Comparison of ENCODE assay signal across 14 cellular contexts in genomic region chr19:51111606-51112005, GRCh38. TPM values are rescaled to one million over a fixed set of nuclear protein-coding genes. Genes with fewer than 3 reads are reported as not detected.
A peak's percentile ranks its signal among the peaks of the same experiment; 100 is the strongest.
DNase-seq lines count a peak whose midpoint lies in the region; ATAC-seq, FAIRE-seq and TF ChIP-seq lines count a peak whose summit lies in the region.
"Had no signal": no experiment of that assay in that cellular context is flagged by ENCODE, and none has a peak within 500 bp of the region (broad histone marks: within the 10 kb centered on the region; RNA-seq: fewer than 3 reads in every experiment).

No MANE protein-coding gene starts in this region.

- H3K36me3 Mint-ChIP-seq in CD14-positive monocyte (peaks cover 0 to 1% of the 10 kb centered on the region in 2 donors), GM23338 (ENCODE audit: low read depth) (no peaks in the 10 kb centered on the region)
- peaks cover 10% of the 10 kb centered on the region for H3K36me3 Mint-ChIP-seq in activated CD4-positive, alpha-beta T cell treated with anti-CD3 and anti-CD28 coated beads for 36 hours (ENCODE audit: low read depth)

- ATAC-seq in GM23338 (peak; percentile 9), GM21723 (IDR thresholded peaks at IDR 0.05; ENCODE audit: unreplicated experiment) (no peak)
- no peak for ATAC-seq in activated CD4-positive, alpha-beta T cell treated with anti-CD3 and anti-CD28 coated beads for 36 hours

- H3K4me1 ChIP-seq in GM23338 (ENCODE audit: insufficient read depth) = peaks cover 8% of the 10 kb centered on the region; the same call in 1 of the 2 replicates

- peaks cover 8% of the 10 kb centered on the region; the same call in 1 of the 2 replicates for H3K79me2 ChIP-seq in GM23338 (replicated peaks; ENCODE audit: insufficient read depth)

- H3K4me1 Mint-ChIP-seq in CD14-positive monocyte (peaks cover 54% of the 10 kb centered on the region), GM23338 (peaks cover 5% of the 10 kb centered on the region)
- H3K4me1 Mint-ChIP-seq in activated CD4-positive, alpha-beta T cell treated with anti-CD3 and anti-CD28 coated beads for 36 hours = peaks cover 19% of the 10 kb centered on the region

- H3K9me2 ChIP-seq in GM23338 (ENCODE audit: insufficient read depth) = no peaks in the 10 kb centered on the region

- DNase-seq in CD14-positive monocyte (ENCODE audit: low spot score) = no peak
- peak; percentile 68 for DNase-seq in GM23338 (ENCODE audit: low spot score)
- no peak for DNase-seq in kidney epithelial cell (ENCODE audit: low read depth)
- no peak for DNase-seq in activated CD4-positive, alpha-beta T cell treated with anti-CD3 and anti-CD28 coated beads for 36 hours
- DNase-seq in D721Med (ENCODE audit: insufficient read length, low spot score) = no peak
- DNase-seq in cerebellum (ENCODE audit: low spot score) = no peak
- DNase-seq: activated CD4-positive, CD25-positive, alpha-beta regulatory T cell treated with anti-CD3 and anti-CD28 coated beads, Interleukin-2, amount 50 U/mL, for 72 hours; hypothalamus; NCI-H2081 treated with DMSO at 0.1 percent for 48 hours; SIG-M5; upper lobe of left lung had no signal

- CTCF ChIA-PET in activated CD4-positive, alpha-beta T cell treated with anti-CD3 and anti-CD28 coated beads for 36 hours (lab: Charles Lee) = no interaction called here

- TF ChIP-seq CTCF in CD14-positive monocyte (IDR thresholded peaks at IDR 0.05) = peak; percentile 40
- peak; percentile 45 to 52 for TF ChIP-seq CTCF in GM23338 (conservative IDR thresholded peaks at IDR 0.05; ENCODE audit: low read depth in 2 of 2)
- peak; percentile 63 for TF ChIP-seq CTCF in VCaP (conservative IDR thresholded peaks at IDR 0.05)
- TF ChIP-seq CTCF in kidney epithelial cell (IDR thresholded peaks at IDR 0.05; ENCODE audit: insufficient read depth, low read length, poor library complexity, severe bottlenecking) = peak; percentile 19
- no peak for TF ChIP-seq CTCF in D721Med (IDR thresholded peaks at IDR 0.05; ENCODE audit: insufficient read depth, missing control alignments)

- POLR2A ChIA-PET in activated CD4-positive, alpha-beta T cell treated with anti-CD3 and anti-CD28 coated beads for 36 hours (lab: Charles Lee) = no interaction called here

- H3K27me3 Mint-ChIP-seq in CD14-positive monocyte (ENCODE audit: low read depth in 3 of 3) (peaks cover 2 to 4% (median 2%) of the 10 kb centered on the region in 3 donors), GM23338 (ENCODE audit: insufficient read depth, low read depth, poor library complexity) (peaks cover 9% of the 10 kb centered on the region)
- no peaks in the 10 kb centered on the region for H3K27me3 Mint-ChIP-seq in activated CD4-positive, alpha-beta T cell treated with anti-CD3 and anti-CD28 coated beads for 36 hours

- H3K4me3 Mint-ChIP-seq in CD14-positive monocyte (no peak overlapping the region), GM23338 (no peak overlapping the region)
- no peak overlapping the region for H3K4me3 Mint-ChIP-seq in activated CD4-positive, alpha-beta T cell treated with anti-CD3 and anti-CD28 coated beads for 36 hours

- H3K27ac Mint-ChIP-seq in CD14-positive monocyte (no peak overlapping the region), GM23338 (no peak overlapping the region)
- H3K27ac Mint-ChIP-seq in activated CD4-positive, alpha-beta T cell treated with anti-CD3 and anti-CD28 coated beads for 36 hours = no peak overlapping the region

- no peaks in the 10 kb centered on the region for H3F3A ChIP-seq in GM23338 (replicated peaks; ENCODE audit: low read depth)

- H2AFZ ChIP-seq in GM23338 = no peak overlapping the region

- H3K27ac ChIP-seq in GM23338 (ENCODE audit: low read depth) = no peak overlapping the region
- no peak overlapping the region for H3K27ac ChIP-seq in VCaP
- H3K27ac ChIP-seq: upper lobe of left lung had no signal

- intact Hi-C loops in CD14-positive monocyte (cut with micrococcal nuclease) = loop anchor here in 1 of 2 donors (5.0 kb wide), 1 partner anchor 36 kb away; no protein-coding TSS in a partner anchor
- intact Hi-C loops in activated CD4-positive, alpha-beta T cell treated with anti-CD3 and anti-CD28 coated beads for 36 hours (cut with DNase I, micrococcal nuclease) = no loop called here

- no peaks in the 10 kb centered on the region for H3K27me3 ChIP-seq in GM23338 (ENCODE audit: insufficient read depth)
- H3K27me3 ChIP-seq in kidney epithelial cell (ENCODE audit: control insufficient read depth, insufficient read depth, low read length) = peaks cover 5% of the 10 kb centered on the region
- H3K27me3 ChIP-seq: upper lobe of left lung had no signal

- no peak overlapping the region for H3K4me2 ChIP-seq in GM23338

- H3K36me3 ChIP-seq in GM23338 (ENCODE audit: insufficient read depth) (no peaks in the 10 kb centered on the region), kidney epithelial cell (ENCODE audit: control insufficient read depth, insufficient read depth, low read length) (no peaks in the 10 kb centered on the region)
- H3K36me3 ChIP-seq: upper lobe of left lung had no signal

- no peaks in the 10 kb centered on the region; the same call in 1 of the 2 replicates for H4K20me1 ChIP-seq in GM23338 (replicated peaks; ENCODE audit: insufficient read depth)

- H3K9me3 Mint-ChIP-seq in CD14-positive monocyte = peaks cover 0 to 1% (median 0%) of the 10 kb centered on the region in 7 donors
- H3K9me3 Mint-ChIP-seq in GM23338 = no peaks in the 10 kb centered on the region; the same call in 2 of the 3 replicates
- H3K9me3 Mint-ChIP-seq in activated CD4-positive, alpha-beta T cell treated with anti-CD3 and anti-CD28 coated beads for 36 hours (ENCODE audit: low read depth) = no peaks in the 10 kb centered on the region

- H3K4me3 ChIP-seq in GM23338 (no peak overlapping the region), kidney epithelial cell (ENCODE audit: low read depth, low read length) (no peak overlapping the region)
- H3K4me3 ChIP-seq: upper lobe of left lung had no signal

- FAIRE-seq in D721Med (lab: Jason Lieb, UNC) = no peak

TF ChIP-seq in GM23338, 12 proteins besides CTCF, POLR2A, EP300 and RAD21 (continues in another document):
- TF ChIP-seq ZNF331 (CRISPR knock-in tag; IDR thresholded peaks at IDR 0.05; ENCODE audit: low read depth) = no peak
- no peak for TF ChIP-seq CREB1 (CRISPR knock-in tag; IDR thresholded peaks at IDR 0.05; ENCODE audit: low read depth)
- no peak for TF ChIP-seq STAT1 (IDR thresholded peaks at IDR 0.05; ENCODE audit: unreplicated experiment)

RNA-seq across cellular contexts. Expression of gene CTU1, which starts 3.4 kb away (rescaled TPM):
- polyA plus RNA-seq in CD14-positive monocyte = 1 to 10 TPM in 1 of 2 donors, under 1 TPM in 1; 0.75 to 3.0 TPM
- total RNA-seq in GM23338 (2014; rRNA removed; shearing (Covaris generic)) = 15.6 and 18.8 TPM in 2 replicates
- polyA plus RNA-seq in GM23338 (2016; fragmentation: Nextera tagmentation; extraction: Ambion mirVana) = 3.7 and 11.0 TPM in 2 replicates
- total RNA-seq in kidney epithelial cell = 19.1 and 23.6 TPM in 2 replicates
- total RNA-seq in activated CD4-positive, alpha-beta T cell treated with anti-CD3 and anti-CD28 coated beads for 36 hours = 1 to 10 TPM; 7.2 to 9.1 TPM
- total RNA-seq in cerebellum = 3.5 TPM

RNA-seq across cellular contexts. Expression of gene SIGLEC9, which starts 13.1 kb away (rescaled TPM):
- polyA plus RNA-seq in CD14-positive monocyte (100 to 1,000 TPM in 1 of 2 donors, 10 to 100 TPM in 1; 87.5 to 133 TPM), GM23338 (2016; fragmentation: Nextera tagmentation; extraction: Ambion mirVana) (not detected in 2 replicates)
- not detected in 2 replicates for total RNA-seq in GM23338 (2014; rRNA removed; shearing (Covaris generic))
- total RNA-seq in kidney epithelial cell (0.13 and 0.14 TPM in 2 replicates), cerebellum (1.6 TPM)
- under 1 TPM; 0.37 to 0.49 TPM for total RNA-seq in activated CD4-positive, alpha-beta T cell treated with anti-CD3 and anti-CD28 coated beads for 36 hours

RNA-seq across cellular contexts. Expression of gene KLK14, which starts 28.9 kb away (rescaled TPM):
- polyA plus RNA-seq in CD14-positive monocyte (not detected), GM23338 (2016; fragmentation: Nextera tagmentation; extraction: Ambion mirVana) (0.42 and 0.52 TPM in 2 replicates)
- total RNA-seq in GM23338 (2014; rRNA removed; shearing (Covaris generic)) = not detected in 2 replicates
- total RNA-seq in kidney epithelial cell (not detected in 2 replicates), cerebellum (not detected)
- 1 to 10 TPM in 1 of 2 experiments, under 1 TPM in 1; 0.69 to 1.1 TPM for total RNA-seq in activated CD4-positive, alpha-beta T cell treated with anti-CD3 and anti-CD28 coated beads for 36 hours

RNA-seq across cellular contexts. Expression of gene SIGLEC7, which starts 30.5 kb away (rescaled TPM):
- polyA plus RNA-seq in CD14-positive monocyte (10 to 100 TPM; 71.8 to 93.3 TPM), GM23338 (2016; fragmentation: Nextera tagmentation; extraction: Ambion mirVana) (not detected in 2 replicates)
- not detected in 2 replicates for total RNA-seq in GM23338 (2014; rRNA removed; shearing (Covaris generic))
- total RNA-seq in kidney epithelial cell (not detected in 2 replicates), cerebellum (0.36 TPM)
- total RNA-seq in activated CD4-positive, alpha-beta T cell treated with anti-CD3 and anti-CD28 coated beads for 36 hours = not detected

RNA-seq across cellular contexts. Expression of gene KLK13, which starts 46.7 kb away (rescaled TPM):
- polyA plus RNA-seq in CD14-positive monocyte (not detected), GM23338 (2016; fragmentation: Nextera tagmentation; extraction: Ambion mirVana) (3.6 and 4.5 TPM in 2 replicates)
- total RNA-seq in GM23338 (2014; rRNA removed; shearing (Covaris generic)) = 1.1 and 5.7 TPM in 2 replicates
- total RNA-seq in kidney epithelial cell (0.08 and 0.21 TPM in 2 replicates), cerebellum (not detected)
- not detected for total RNA-seq in activated CD4-positive, alpha-beta T cell treated with anti-CD3 and anti-CD28 coated beads for 36 hours
- total RNA-seq: mononuclear cell had no signal
